Comparison of ENCODE assay signal across 8 cellular contexts in genomic region chr7:16645593-16646426, GRCh38. TPM values are rescaled to one million over a fixed set of nuclear protein-coding genes. Genes with fewer than 3 reads are reported as not detected.
DNase-seq lines count a peak whose midpoint lies in the region; ATAC-seq, FAIRE-seq and TF ChIP-seq lines count a peak whose summit lies in the region.

Gene ANKMY2, minus strand, starts transcription at chr7:16645754. Its CDS starts 181 bp downstream, at chr7:16645573.
Gene BZW2, plus strand, starts transcription at chr7:16646181. Its CDS starts 19,263 bp downstream, at chr7:16665444.

- H3K36me3 Mint-ChIP-seq in WTC11 = no peaks in the 10 kb centered on the region

- no peaks in the 10 kb centered on the region for H3K9me3 ChIP-seq in small intestine (ENCODE audit: control insufficient read depth, low read depth)

- H3K27ac Mint-ChIP-seq in WTC11 = peak within 1 kb of the TSS; percentile 100

- no peaks in the 10 kb centered on the region for H3K9me3 Mint-ChIP-seq in WTC11

- H3K4me1 Mint-ChIP-seq in WTC11 = peaks cover 46% of the 10 kb centered on the region

- ATAC-seq in GM18873 (IDR thresholded peaks at IDR 0.05; ENCODE audit: low FRiP score, unreplicated experiment) (peak; percentile 95), HG03159 (IDR thresholded peaks at IDR 0.05; ENCODE audit: unreplicated experiment) (peak; percentile 96), WTC11 (peak; percentile 89)

- FAIRE-seq in bronchial epithelial cell (lab: Jason Lieb, UNC) = no peak
- FAIRE-seq in small intestine (lab: Jason Lieb, UNC) = no peak

- H3K4me3 ChIP-seq in AG04449 (ENCODE audit: low read depth, low read length) = peak within 1 kb of the TSS; percentile 97
- H3K4me3 ChIP-seq in bronchial epithelial cell (ENCODE audit: low read depth, low read length) = peak within 1 kb of the TSS; percentile 91
- H3K4me3 ChIP-seq in small intestine (ENCODE audit: low read depth in 1 of 2, low read length in 2 of 2) = peak within 1 kb of the TSS; percentile 87 to 95

- 0% methylated on average over 58 to 68 of the region's 68 CpGs for WGBS in small intestine, 3 donors

- CTCF ChIA-PET in AG04449 (lab: Yijun Ruan, JAX) (interaction anchor here (1.0 to 1.4 kb wide), 4 partner anchors 9 to 49 kb away, joined by 3 to 4 read pairs (median 4); no protein-coding TSS in a partner anchor), WTC11 (lab: Charles Lee) (interaction anchor here (0.6 to 1.5 kb wide), 2 partner anchors 81 to 135 kb away, joined by 3 to 7 read pairs; no protein-coding TSS in a partner anchor)

- POLR2A ChIA-PET in AG04449 (lab: Yijun Ruan, JAX) (interaction anchor here (0.7 to 2.0 kb wide), 6 partner anchors 9 to 94 kb away, joined by 3 to 10 read pairs (median 4); no protein-coding TSS in a partner anchor), WTC11 (lab: Charles Lee) (interaction anchor here (0.6 to 1.2 kb wide), 5 partner anchors 9 to 1584 kb away, joined by 3 to 5 read pairs (median 3); no protein-coding TSS in a partner anchor)

- peak within 1 kb of the TSS; percentile 74 to 94 for H3K27ac ChIP-seq in small intestine (ENCODE audit: low read depth in 1 of 2, low read length in 1 of 2)

- DNase-seq in AG04449 (ENCODE audit: low read depth, low spot score) (no peak), NCI-H2227 (lab: John Stamatoyannopoulos, UW; ENCODE audit: unreplicated experiment) (peak; percentile 95), WTC11 (ENCODE audit: low spot score) (peak; percentile 94), bronchial epithelial cell (ENCODE audit: low read depth) (peak; percentile 89), iPS-NIHi7 (ENCODE audit: extremely low spot score) (peak; percentile 97), small intestine (peak; percentile 97)

- TF ChIP-seq CTCF in AG04449 (IDR thresholded peaks at IDR 0.05; ENCODE audit: insufficient read depth, low read length, missing control alignments) (no peak), WTC11 (IDR thresholded peaks at IDR 0.05) (no peak), bronchial epithelial cell (IDR thresholded peaks at IDR 0.05; ENCODE audit: insufficient read depth, low read length, severe bottlenecking) (no peak)

- H3K4me3 Mint-ChIP-seq in WTC11 = peak within 1 kb of the TSS; percentile 99

- H3K36me3 ChIP-seq in bronchial epithelial cell (ENCODE audit: control insufficient read depth, insufficient read depth, low read length) (no peaks in the 10 kb centered on the region), small intestine (ENCODE audit: control insufficient read depth in 2 of 2, insufficient read depth in 2 of 2, low read length in 2 of 2) (no peaks in the 10 kb centered on the region)

- H3K4me1 ChIP-seq in small intestine (ENCODE audit: control insufficient read depth in 2 of 2, insufficient read depth in 1 of 2, low read depth in 1 of 2, low read length in 1 of 2) = peaks cover 5 to 13% of the 10 kb centered on the region in 2 donors

- H3K27me3 ChIP-seq in bronchial epithelial cell (ENCODE audit: control insufficient read depth, insufficient read depth, low read length) (no peaks in the 10 kb centered on the region), small intestine (ENCODE audit: control insufficient read depth in 2 of 2, insufficient read depth in 2 of 2, low read length in 2 of 2) (no peaks in the 10 kb centered on the region)

- H3K27me3 Mint-ChIP-seq in WTC11 (ENCODE audit: low read depth) = peaks cover 3% of the 10 kb centered on the region

TF ChIP-seq in WTC11, 78 proteins besides CTCF, POLR2A, EP300 and RAD21 (continues in another document):
- TF ChIP-seq, protein P1, sequence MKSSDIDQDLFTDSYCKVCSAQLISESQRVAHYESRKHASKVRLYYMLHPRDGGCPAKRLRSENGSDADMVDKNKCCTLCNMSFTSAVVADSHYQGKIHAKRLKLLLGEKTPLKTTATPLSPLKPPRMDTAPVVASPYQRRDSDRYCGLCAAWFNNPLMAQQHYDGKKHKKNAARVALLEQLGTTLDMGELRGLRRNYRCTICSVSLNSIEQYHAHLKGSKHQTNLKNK (CRISPR knock-in tag; IDR thresholded peaks at IDR 0.05) = no peak
- no peak for TF ChIP-seq ELF4 (CRISPR knock-in tag; IDR thresholded peaks at IDR 0.05; ENCODE audit: low read depth)
- TF ChIP-seq, protein P2, sequence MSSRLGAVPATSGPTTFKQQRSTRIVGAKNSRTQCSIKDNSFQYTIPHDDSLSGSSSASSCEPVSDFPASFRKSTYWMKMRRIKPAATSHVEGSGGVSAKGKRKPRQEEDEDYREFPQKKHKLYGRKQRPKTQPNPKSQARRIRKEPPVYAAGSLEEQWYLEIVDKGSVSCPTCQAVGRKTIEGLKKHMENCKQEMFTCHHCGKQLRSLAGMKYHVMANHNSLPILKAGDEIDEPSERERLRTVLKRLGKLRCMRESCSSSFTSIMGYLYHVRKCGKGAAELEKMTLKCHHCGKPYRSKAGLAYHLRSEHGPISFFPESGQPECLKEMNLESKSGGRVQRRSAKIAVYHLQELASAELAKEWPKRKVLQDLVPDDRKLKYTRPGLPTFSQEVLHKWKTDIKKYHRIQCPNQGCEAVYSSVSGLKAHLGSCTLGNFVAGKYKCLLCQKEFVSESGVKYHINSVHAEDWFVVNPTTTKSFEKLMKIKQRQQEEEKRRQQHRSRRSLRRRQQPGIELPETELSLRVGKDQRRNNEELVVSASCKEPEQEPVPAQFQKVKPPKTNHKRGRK (CRISPR knock-in tag; IDR thresholded peaks at IDR 0.05; ENCODE audit: borderline replicate concordance) = no peak
- TF ChIP-seq IRF2 (CRISPR knock-in tag; IDR thresholded peaks at IDR 0.05; ENCODE audit: borderline replicate concordance, low read depth) = no peak
- TF ChIP-seq GTF2I (CRISPR knock-in tag; conservative IDR thresholded peaks at IDR 0.05) = no peak
- TF ChIP-seq JAZF1 (CRISPR knock-in tag; IDR thresholded peaks at IDR 0.05) = no peak
- 0 out of 2 replicates have a peak, but pooled peaks have one; percentile 14 for TF ChIP-seq ZNF317 (CRISPR knock-in tag; IDR thresholded peaks at IDR 0.05; ENCODE audit: borderline replicate concordance, low read depth)
- TF ChIP-seq RELA (CRISPR knock-in tag; IDR thresholded peaks at IDR 0.05; ENCODE audit: borderline replicate concordance) = peak; percentile 71; the same call in 1 of the 2 replicates
- TF ChIP-seq ZNF671 (CRISPR knock-in tag; IDR thresholded peaks at IDR 0.05) = no peak
- 0 out of 2 replicates have a peak, but pooled peaks have one; percentile 37 for TF ChIP-seq SMAD4 (CRISPR knock-in tag; IDR thresholded peaks at IDR 0.05)
- TF ChIP-seq TEAD1 (CRISPR knock-in tag; IDR thresholded peaks at IDR 0.05) = peak; percentile 74
- no peak for TF ChIP-seq CREB1 (CRISPR knock-in tag; IDR thresholded peaks at IDR 0.05)
- no peak for TF ChIP-seq ZNF138 (CRISPR knock-in tag; conservative IDR thresholded peaks at IDR 0.05)
- no peak for TF ChIP-seq TP53 (CRISPR knock-in tag; IDR thresholded peaks at IDR 0.05)
- TF ChIP-seq TCF7 (CRISPR knock-in tag; IDR thresholded peaks at IDR 0.05; ENCODE audit: low read depth) = 0 out of 2 replicates have a peak, but pooled peaks have one; percentile 43
- TF ChIP-seq, protein P3, sequence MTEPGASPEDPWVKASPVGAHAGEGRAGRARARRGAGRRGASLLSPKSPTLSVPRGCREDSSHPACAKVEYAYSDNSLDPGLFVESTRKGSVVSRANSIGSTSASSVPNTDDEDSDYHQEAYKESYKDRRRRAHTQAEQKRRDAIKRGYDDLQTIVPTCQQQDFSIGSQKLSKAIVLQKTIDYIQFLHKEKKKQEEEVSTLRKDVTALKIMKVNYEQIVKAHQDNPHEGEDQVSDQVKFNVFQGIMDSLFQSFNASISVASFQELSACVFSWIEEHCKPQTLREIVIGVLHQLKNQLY (CRISPR knock-in tag; IDR thresholded peaks at IDR 0.05) = no peak
- TF ChIP-seq ZNF219 (CRISPR knock-in tag; IDR thresholded peaks at IDR 0.05; ENCODE audit: borderline replicate concordance) = 0 out of 2 replicates have a peak, but pooled peaks have one; percentile 55
- no peak for TF ChIP-seq GRHL2 (CRISPR knock-in tag; IDR thresholded peaks at IDR 0.05; ENCODE audit: insufficient replicate concordance, severe bottlenecking)
- no peak for TF ChIP-seq EMX1 (CRISPR knock-in tag; IDR thresholded peaks at IDR 0.05)
- no peak for TF ChIP-seq PRRX2 (CRISPR knock-in tag; IDR thresholded peaks at IDR 0.05)
- no peak; the same call in 1 of the 2 replicates for TF ChIP-seq NFE2L1 (CRISPR knock-in tag; IDR thresholded peaks at IDR 0.05)
- TF ChIP-seq ZNF423 (CRISPR knock-in tag; IDR thresholded peaks at IDR 0.05) = 0 out of 2 replicates have a peak, but pooled peaks have one; percentile 23
- TF ChIP-seq SOX15 (CRISPR knock-in tag; IDR thresholded peaks at IDR 0.05) = no peak
- no peak for TF ChIP-seq RORB (CRISPR knock-in tag; IDR thresholded peaks at IDR 0.05)
- TF ChIP-seq, protein P4, sequence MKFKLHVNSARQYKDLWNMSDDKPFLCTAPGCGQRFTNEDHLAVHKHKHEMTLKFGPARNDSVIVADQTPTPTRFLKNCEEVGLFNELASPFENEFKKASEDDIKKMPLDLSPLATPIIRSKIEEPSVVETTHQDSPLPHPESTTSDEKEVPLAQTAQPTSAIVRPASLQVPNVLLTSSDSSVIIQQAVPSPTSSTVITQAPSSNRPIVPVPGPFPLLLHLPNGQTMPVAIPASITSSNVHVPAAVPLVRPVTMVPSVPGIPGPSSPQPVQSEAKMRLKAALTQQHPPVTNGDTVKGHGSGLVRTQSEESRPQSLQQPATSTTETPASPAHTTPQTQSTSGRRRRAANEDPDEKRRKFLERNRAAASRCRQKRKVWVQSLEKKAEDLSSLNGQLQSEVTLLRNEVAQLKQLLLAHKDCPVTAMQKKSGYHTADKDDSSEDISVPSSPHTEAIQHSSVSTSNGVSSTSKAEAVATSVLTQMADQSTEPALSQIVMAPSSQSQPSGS (CRISPR knock-in tag; IDR thresholded peaks at IDR 0.05; ENCODE audit: borderline replicate concordance, low read depth) = no peak
- TF ChIP-seq HMGA2 (CRISPR knock-in tag; IDR thresholded peaks at IDR 0.05) = no peak
- peak; percentile 45; the same call in 1 of the 2 replicates for TF ChIP-seq GABPB1 (CRISPR knock-in tag; IDR thresholded peaks at IDR 0.05)
- TF ChIP-seq NR3C1 (CRISPR knock-in tag; conservative IDR thresholded peaks at IDR 0.05; ENCODE audit: low read depth) = no peak
- no peak for TF ChIP-seq FOXJ3 (CRISPR knock-in tag; IDR thresholded peaks at IDR 0.05; ENCODE audit: borderline replicate concordance)
- peak; percentile 87 for TF ChIP-seq FOXP1 (CRISPR knock-in tag; IDR thresholded peaks at IDR 0.05; ENCODE audit: borderline replicate concordance)
- TF ChIP-seq, protein P5, sequence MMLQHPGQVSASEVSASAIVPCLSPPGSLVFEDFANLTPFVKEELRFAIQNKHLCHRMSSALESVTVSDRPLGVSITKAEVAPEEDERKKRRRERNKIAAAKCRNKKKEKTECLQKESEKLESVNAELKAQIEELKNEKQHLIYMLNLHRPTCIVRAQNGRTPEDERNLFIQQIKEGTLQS (CRISPR knock-in tag; conservative IDR thresholded peaks at IDR 0.05) = no peak

RNA-seq across cellular contexts. Expression of gene ANKMY2, which starts in this region (rescaled TPM):
- total RNA-seq in WTC11 (2021) = 12.0 to 13.6 TPM (median 13.0 TPM) in 3 replicates
- total RNA-seq in bronchial epithelial cell = 5.5 and 9.5 TPM in 2 replicates
- polyA plus RNA-seq in small intestine = 10 to 100 TPM; 13.9 to 14.3 (median 14.1) TPM

RNA-seq across cellular contexts. Expression of gene BZW2, which starts in this region (rescaled TPM):
- total RNA-seq in WTC11 (2021) (100.0 to 105 TPM (median 104 TPM) in 3 replicates), bronchial epithelial cell (61.8 and 91.4 TPM in 2 replicates)
- 10 to 100 TPM; 21.9 to 60.6 (median 30.5) TPM for polyA plus RNA-seq in small intestine
